22 cellular contexts compared by ENCODE assay signal in genomic region chr10:30282226-30282625, GRCh38.
DNase-seq lines count a peak whose midpoint lies in the region; FAIRE-seq and TF ChIP-seq lines count a peak whose summit lies in the region.
"Had no signal": no experiment of that assay in that cellular context is flagged by ENCODE, and none has a peak within 500 bp of the region (broad histone marks: within the 10 kb centered on the region; RNA-seq: fewer than 3 reads in every experiment).

No MANE protein-coding gene starts in this region.

- no peak for FAIRE-seq in small intestine (lab: Jason Lieb, UNC)
- FAIRE-seq: A204.1, D721Med, HepG2, RCC 7860 had no signal

- H3K4me1 ChIP-seq in small intestine (ENCODE audit: control insufficient read depth in 2 of 2, insufficient read depth in 1 of 2, low read depth in 1 of 2, low read length in 1 of 2) = no peaks in the 10 kb centered on the region

- 71 to 90% (median 82%) methylated on average over 2 of the region's 2 CpGs for WGBS in small intestine, 3 donors

- H3K9me3 ChIP-seq in small intestine (ENCODE audit: control insufficient read depth, low read depth) = no peaks in the 10 kb centered on the region

- DNase-seq in AG10803 (ENCODE audit: low read depth) = peak; percentile 11
- peak; percentile 32 for DNase-seq in GF-D8 (lab: John Stamatoyannopoulos, UW)
- peak; percentile 45 to 52 for DNase-seq in cardiac fibroblast (ENCODE audit: low read depth in 2 of 2)
- DNase-seq in glomerular endothelial cell (ENCODE audit: extremely low read depth, low read depth, low spot score) = peak; percentile 4
- DNase-seq in T-helper 2 cell = no peak
- DNase-seq in small intestine = no peak
- DNase-seq in NCI-H2081 (lab: John Stamatoyannopoulos, UW) = no peak
- no peak for DNase-seq in NCI-H1930 (lab: John Stamatoyannopoulos, UW)
- DNase-seq: C1 segment of cervical spinal cord, DMS79 treated with DMSO at 0.1 percent for 48 hours, H7, HFFc6, KBM-7, NCI-H1092, NCI-H1436 treated with DMSO at 0.1 percent for 48 hours, NCI-H2081 treated with DMSO at 0.1 percent for 48 hours, NCI-H446 treated with DMSO at 0.1 percent for 48 hours, NCI-H69 had no signal

- no peaks in the 10 kb centered on the region for H3K36me3 ChIP-seq in small intestine (ENCODE audit: control insufficient read depth in 2 of 2, insufficient read depth in 2 of 2, low read length in 2 of 2)

- H3K27me3 ChIP-seq in small intestine (ENCODE audit: control insufficient read depth in 2 of 2, insufficient read depth in 2 of 2, low read length in 2 of 2) = no peaks in the 10 kb centered on the region

- H3K4me3 ChIP-seq in AG10803 (ENCODE audit: low read length) = no peak overlapping the region
- H3K4me3 ChIP-seq in cardiac fibroblast (replicated peaks in 1 of 2; ENCODE audit: low read depth in 2 of 2, low read length in 2 of 2) = no peak overlapping the region
- no peak overlapping the region for H3K4me3 ChIP-seq in small intestine (ENCODE audit: low read depth in 1 of 2, low read length in 2 of 2)

- TF ChIP-seq CTCF in AG10803 (conservative IDR thresholded peaks at IDR 0.05; ENCODE audit: low read length) (no peak), cardiac fibroblast (IDR thresholded peaks at IDR 0.05; ENCODE audit: low read depth, low read length) (no peak)

- no peak overlapping the region for H3K27ac ChIP-seq in small intestine (ENCODE audit: low read depth in 1 of 2, low read length in 1 of 2)

Comparison
In these comparisons a context has a peak if more than half of its experiments do, and no peak if none do; other contexts are left out.
1. DNase-seq: peak in AG10803 (single experiment), GF-D8 (single experiment), cardiac fibroblast (2 of 2) and glomerular endothelial cell (single experiment); none in T-helper 2 cell (0 of 5), small intestine (single experiment), NCI-H2081 (0 of 2) and NCI-H1930 (0 of 2).